1 cellular context compared by ENCODE assay signal in the genomic region with DNA sequence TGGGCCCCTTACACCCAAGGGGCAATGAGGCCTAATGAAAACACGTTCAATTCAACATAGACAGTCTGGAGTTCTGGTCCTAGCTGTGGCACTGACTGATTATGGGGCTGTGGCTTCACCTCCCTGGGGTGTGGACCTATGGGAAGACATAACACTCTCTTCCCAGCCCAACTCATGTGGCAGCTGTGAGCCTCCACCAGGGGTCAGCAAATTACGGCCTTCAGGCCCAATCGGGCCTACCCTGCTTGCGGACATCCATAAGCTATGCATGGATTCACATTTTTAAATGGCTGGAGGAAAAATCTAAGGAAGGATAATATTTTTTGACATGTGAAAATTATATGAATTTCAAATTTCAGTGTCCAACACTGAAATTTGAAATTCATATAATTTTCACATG.
TF ChIP-seq lines count a peak whose summit lies in the region.

No MANE protein-coding gene starts in this region.

TF ChIP-seq in GM23338, 12 proteins besides CTCF, POLR2A, EP300 and RAD21 (continued from another document):
- TF ChIP-seq, protein P1, sequence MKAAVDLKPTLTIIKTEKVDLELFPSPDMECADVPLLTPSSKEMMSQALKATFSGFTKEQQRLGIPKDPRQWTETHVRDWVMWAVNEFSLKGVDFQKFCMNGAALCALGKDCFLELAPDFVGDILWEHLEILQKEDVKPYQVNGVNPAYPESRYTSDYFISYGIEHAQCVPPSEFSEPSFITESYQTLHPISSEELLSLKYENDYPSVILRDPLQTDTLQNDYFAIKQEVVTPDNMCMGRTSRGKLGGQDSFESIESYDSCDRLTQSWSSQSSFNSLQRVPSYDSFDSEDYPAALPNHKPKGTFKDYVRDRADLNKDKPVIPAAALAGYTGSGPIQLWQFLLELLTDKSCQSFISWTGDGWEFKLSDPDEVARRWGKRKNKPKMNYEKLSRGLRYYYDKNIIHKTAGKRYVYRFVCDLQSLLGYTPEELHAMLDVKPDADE (IDR thresholded peaks at IDR 0.05): no peak
TF ChIP-seq in GM23338: peak in this region for 0.
